Comparison of ENCODE assay signal across 12 cellular contexts in genomic region chr2:189261431-189261841, GRCh38.
DNase-seq lines count a peak whose midpoint lies in the region; ATAC-seq and TF ChIP-seq lines count a peak whose summit lies in the region.
"Had no signal": no experiment of that assay in that cellular context is flagged by ENCODE, and none has a peak within 500 bp of the region (broad histone marks: within the 10 kb centered on the region; RNA-seq: fewer than 3 reads in every experiment).

No MANE protein-coding gene starts in this region.

- no peaks in the 10 kb centered on the region for H3K9me2 ChIP-seq in Karpas-422 (replicated peaks; ENCODE audit: insufficient read depth, low read length)

- ATAC-seq in activated naive CD8-positive, alpha-beta T cell treated with anti-CD3 and anti-CD28 coated beads, Interleukin-2, amount 50 U/mL, for 24 hours, result peak; percentile 43
- ATAC-seq in stimulated activated effector memory CD8-positive, alpha-beta T cell treated with anti-CD3 and anti-CD28 coated beads, Interleukin-12 subunit alpha, Interleukin-12 subunit beta, amount 100 ng/mL, for 72 hours, result peak; percentile 65
- no peak for ATAC-seq in upper lobe of left lung (ENCODE audit: low FRiP score in 2 of 2)
- ATAC-seq: psoas muscle had no signal

- H3K4me3 ChIP-seq in fibroblast of villous mesenchyme (ENCODE audit: low read depth, low read length) (no peak overlapping the region), Karpas-422 (ENCODE audit: low read length) (no peak overlapping the region), upper lobe of left lung (no peak overlapping the region), ovary (no peak overlapping the region)
- H3K4me3 ChIP-seq: heart left ventricle, psoas muscle, thyroid gland had no signal

- H3K27ac Mint-ChIP-seq in activated naive CD8-positive, alpha-beta T cell, result peak overlapping the region; percentile 70
- H3K27ac Mint-ChIP-seq in activated naive CD8-positive, alpha-beta T cell treated with anti-CD3 and anti-CD28 coated beads for 36 hours, result no peak overlapping the region
- peak overlapping the region; percentile 73 for H3K27ac Mint-ChIP-seq in activated naive CD8-positive, alpha-beta T cell treated with anti-CD3 and anti-CD28 coated beads, Interleukin-2, amount 50 U/mL, for 24 hours
- no peak overlapping the region for H3K27ac Mint-ChIP-seq in stimulated activated effector memory CD8-positive, alpha-beta T cell treated with anti-CD3 and anti-CD28 coated beads, Interleukin-12 subunit alpha, Interleukin-12 subunit beta, amount 100 ng/mL, for 72 hours

- H3K27me3 Mint-ChIP-seq in activated naive CD8-positive, alpha-beta T cell, result no peaks in the 10 kb centered on the region
- no peaks in the 10 kb centered on the region for H3K27me3 Mint-ChIP-seq in activated naive CD8-positive, alpha-beta T cell treated with anti-CD3 and anti-CD28 coated beads for 36 hours
- H3K27me3 Mint-ChIP-seq in activated naive CD8-positive, alpha-beta T cell treated with anti-CD3 and anti-CD28 coated beads, Interleukin-2, amount 50 U/mL, for 24 hours, result no peaks in the 10 kb centered on the region

- H4K20me1 ChIP-seq in Karpas-422 (ENCODE audit: insufficient read depth, low read depth, low read length), result no peaks in the 10 kb centered on the region

- H3K4me3 Mint-ChIP-seq in activated naive CD8-positive, alpha-beta T cell, result peak overlapping the region; percentile 20
- H3K4me3 Mint-ChIP-seq in activated naive CD8-positive, alpha-beta T cell treated with anti-CD3 and anti-CD28 coated beads for 36 hours, result no peak overlapping the region
- peak overlapping the region; percentile 1 for H3K4me3 Mint-ChIP-seq in activated naive CD8-positive, alpha-beta T cell treated with anti-CD3 and anti-CD28 coated beads, Interleukin-2, amount 50 U/mL, for 24 hours
- H3K4me3 Mint-ChIP-seq in stimulated activated effector memory CD8-positive, alpha-beta T cell treated with anti-CD3 and anti-CD28 coated beads, Interleukin-12 subunit alpha, Interleukin-12 subunit beta, amount 100 ng/mL, for 72 hours, result no peak overlapping the region

- no peaks in the 10 kb centered on the region for H3K79me2 ChIP-seq in Karpas-422 (ENCODE audit: low read length)

- H3K9me3 Mint-ChIP-seq in activated naive CD8-positive, alpha-beta T cell (ENCODE audit: low read depth), result no peaks in the 10 kb centered on the region
- peaks cover 6% of the 10 kb centered on the region for H3K9me3 Mint-ChIP-seq in activated naive CD8-positive, alpha-beta T cell treated with anti-CD3 and anti-CD28 coated beads for 36 hours
- H3K9me3 Mint-ChIP-seq in activated naive CD8-positive, alpha-beta T cell treated with anti-CD3 and anti-CD28 coated beads, Interleukin-2, amount 50 U/mL, for 24 hours, result no peaks in the 10 kb centered on the region
- peaks cover 3% of the 10 kb centered on the region for H3K9me3 Mint-ChIP-seq in stimulated activated effector memory CD8-positive, alpha-beta T cell treated with anti-CD3 and anti-CD28 coated beads, Interleukin-12 subunit alpha, Interleukin-12 subunit beta, amount 100 ng/mL, for 72 hours

- no peak overlapping the region for H3K4me2 ChIP-seq in Karpas-422 (ENCODE audit: low read depth, low read length, poor library complexity, severe bottlenecking)

- no peak for DNase-seq in activated naive CD8-positive, alpha-beta T cell treated with anti-CD3 and anti-CD28 coated beads for 36 hours
- no peak for DNase-seq in activated naive CD8-positive, alpha-beta T cell treated with anti-CD3 and anti-CD28 coated beads, Interleukin-2, amount 50 U/mL, for 24 hours
- DNase-seq in fibroblast of villous mesenchyme (ENCODE audit: low read depth), result peak; percentile 58
- no peak for DNase-seq in stimulated activated effector memory CD8-positive, alpha-beta T cell treated with anti-CD3 and anti-CD28 coated beads, Interleukin-12 subunit alpha, Interleukin-12 subunit beta, amount 100 ng/mL, for 72 hours (ENCODE audit: low spot score in 2 of 2)
- DNase-seq in Karpas-422, result no peak
- no peak for DNase-seq in upper lobe of left lung
- no peak for DNase-seq in ovary
- DNase-seq: heart left ventricle, NCI-H187, psoas muscle, thyroid gland had no signal

- TF ChIP-seq CTCF in fibroblast of villous mesenchyme (IDR thresholded peaks at IDR 0.05; ENCODE audit: insufficient read depth, low read depth, low read length), result no peak
- TF ChIP-seq CTCF in upper lobe of left lung (IDR thresholded peaks at IDR 0.05), result no peak
- TF ChIP-seq CTCF in ovary (IDR thresholded peaks at IDR 0.05), result no peak

- intact Hi-C loops in ovary (cut with DNase I), result no loop called here

- H3K4me1 Mint-ChIP-seq in activated naive CD8-positive, alpha-beta T cell (ENCODE audit: low read depth), result peaks cover 33% of the 10 kb centered on the region
- H3K4me1 Mint-ChIP-seq in activated naive CD8-positive, alpha-beta T cell treated with anti-CD3 and anti-CD28 coated beads for 36 hours, result peaks cover 26% of the 10 kb centered on the region
- H3K4me1 Mint-ChIP-seq in activated naive CD8-positive, alpha-beta T cell treated with anti-CD3 and anti-CD28 coated beads, Interleukin-2, amount 50 U/mL, for 24 hours, result peaks cover 44% of the 10 kb centered on the region
- peaks cover 4% of the 10 kb centered on the region for H3K4me1 Mint-ChIP-seq in stimulated activated effector memory CD8-positive, alpha-beta T cell treated with anti-CD3 and anti-CD28 coated beads, Interleukin-12 subunit alpha, Interleukin-12 subunit beta, amount 100 ng/mL, for 72 hours

- TF ChIP-seq POLR2A in upper lobe of left lung (IDR thresholded peaks at IDR 0.05) (no peak), ovary (IDR thresholded peaks at IDR 0.05) (no peak)

- H3K4me1 ChIP-seq in Karpas-422 (ENCODE audit: low read length) (no peaks in the 10 kb centered on the region), upper lobe of left lung (no peaks in the 10 kb centered on the region), ovary (ENCODE audit: insufficient read depth) (no peaks in the 10 kb centered on the region)
- H3K4me1 ChIP-seq: psoas muscle had no signal

- H3K27me3 ChIP-seq in Karpas-422 (ENCODE audit: low read length), result no peaks in the 10 kb centered on the region
- no peaks in the 10 kb centered on the region for H3K27me3 ChIP-seq in upper lobe of left lung
- H3K27me3 ChIP-seq in ovary, result no peaks in the 10 kb centered on the region
- H3K27me3 ChIP-seq: heart left ventricle, thyroid gland had no signal

- H3K9me3 ChIP-seq in Karpas-422 (ENCODE audit: low read length), result no peaks in the 10 kb centered on the region
- H3K9me3 ChIP-seq in upper lobe of left lung, result no peaks in the 10 kb centered on the region
- no peaks in the 10 kb centered on the region for H3K9me3 ChIP-seq in ovary
- H3K9me3 ChIP-seq: thyroid gland had no signal

- H3K27ac ChIP-seq in Karpas-422 (ENCODE audit: low read length) (no peak overlapping the region), upper lobe of left lung (no peak overlapping the region), ovary (no peak overlapping the region)
- H3K27ac ChIP-seq: heart left ventricle, psoas muscle, thyroid gland had no signal

- no peak overlapping the region for H3K9ac ChIP-seq in Karpas-422 (ENCODE audit: low read length)

- H3K36me3 Mint-ChIP-seq in activated naive CD8-positive, alpha-beta T cell, result peaks cover 15% of the 10 kb centered on the region
- H3K36me3 Mint-ChIP-seq in activated naive CD8-positive, alpha-beta T cell treated with anti-CD3 and anti-CD28 coated beads for 36 hours, result peaks cover 10% of the 10 kb centered on the region
- peaks cover 8% of the 10 kb centered on the region for H3K36me3 Mint-ChIP-seq in activated naive CD8-positive, alpha-beta T cell treated with anti-CD3 and anti-CD28 coated beads, Interleukin-2, amount 50 U/mL, for 24 hours (ENCODE audit: low read depth)
- H3K36me3 Mint-ChIP-seq in stimulated activated effector memory CD8-positive, alpha-beta T cell treated with anti-CD3 and anti-CD28 coated beads, Interleukin-12 subunit alpha, Interleukin-12 subunit beta, amount 100 ng/mL, for 72 hours, result no peaks in the 10 kb centered on the region

- H3K36me3 ChIP-seq in Karpas-422 (ENCODE audit: insufficient read depth, low read length) (no peaks in the 10 kb centered on the region), upper lobe of left lung (no peaks in the 10 kb centered on the region), ovary (no peaks in the 10 kb centered on the region)
- H3K36me3 ChIP-seq: heart left ventricle, thyroid gland had no signal

- no peak for TF ChIP-seq EP300 in upper lobe of left lung (IDR thresholded peaks at IDR 0.05)
- no peak for TF ChIP-seq EP300 in ovary (IDR thresholded peaks at IDR 0.05)

- WGBS in upper lobe of left lung, 2 donors, result 31 to 35% methylated on average over 2 of the region's 2 CpGs
- 40 to 49% (median 44%) methylated on average over 2 of the region's 2 CpGs for WGBS in ovary, 3 donors

- H2AFZ ChIP-seq in Karpas-422 (ENCODE audit: low read length), result no peak overlapping the region

Comparison
In these comparisons a context has a peak if more than half of its experiments do, and no peak if none do; other contexts are left out.
1. H3K27ac Mint-ChIP-seq: peak in activated naive CD8-positive, alpha-beta T cell (single experiment) and activated naive CD8-positive, alpha-beta T cell treated with anti-CD3 and anti-CD28 coated beads, Interleukin-2, amount 50 U/mL, for 24 hours (single experiment); none in activated naive CD8-positive, alpha-beta T cell treated with anti-CD3 and anti-CD28 coated beads for 36 hours (single experiment) and stimulated activated effector memory CD8-positive, alpha-beta T cell treated with anti-CD3 and anti-CD28 coated beads, Interleukin-12 subunit alpha, Interleukin-12 subunit beta, amount 100 ng/mL, for 72 hours (single experiment).
2. H3K4me3 Mint-ChIP-seq: peak in activated naive CD8-positive, alpha-beta T cell (single experiment) and activated naive CD8-positive, alpha-beta T cell treated with anti-CD3 and anti-CD28 coated beads, Interleukin-2, amount 50 U/mL, for 24 hours (single experiment); none in activated naive CD8-positive, alpha-beta T cell treated with anti-CD3 and anti-CD28 coated beads for 36 hours (single experiment) and stimulated activated effector memory CD8-positive, alpha-beta T cell treated with anti-CD3 and anti-CD28 coated beads, Interleukin-12 subunit alpha, Interleukin-12 subunit beta, amount 100 ng/mL, for 72 hours (single experiment).
3. ATAC-seq: peak in activated naive CD8-positive, alpha-beta T cell treated with anti-CD3 and anti-CD28 coated beads, Interleukin-2, amount 50 U/mL, for 24 hours (single experiment) and stimulated activated effector memory CD8-positive, alpha-beta T cell treated with anti-CD3 and anti-CD28 coated beads, Interleukin-12 subunit alpha, Interleukin-12 subunit beta, amount 100 ng/mL, for 72 hours (single experiment); none in upper lobe of left lung (0 of 2).